1 cellular context compared by ENCODE assay signal in the genomic region with DNA sequence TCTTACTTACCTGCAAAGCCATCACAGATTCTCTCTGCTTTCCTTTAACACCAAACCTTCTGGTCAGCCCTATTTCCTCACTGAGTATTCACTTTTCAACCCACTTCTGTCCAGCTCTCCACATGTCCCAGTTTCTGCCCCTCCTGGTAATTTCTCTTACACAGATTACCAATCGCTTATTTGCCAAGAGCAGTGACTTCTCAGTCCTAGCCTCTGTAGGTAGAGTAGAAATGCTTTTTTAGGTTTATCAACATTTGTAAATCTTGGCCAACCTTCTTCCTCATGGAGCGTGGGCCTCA.
TF ChIP-seq lines count a peak whose summit lies in the region.

No MANE protein-coding gene starts in this region.

TF ChIP-seq in H1, 55 proteins besides CTCF, POLR2A, EP300 and RAD21:
- no peak for TF ChIP-seq CEBPB (IDR thresholded peaks at IDR 0.05; ENCODE audit: low read depth, low read length)
- no peak for TF ChIP-seq CTBP2 (IDR thresholded peaks at IDR 0.05; ENCODE audit: borderline replicate concordance, insufficient read depth, insufficient read length, low read length)
- no peak for TF ChIP-seq BRCA1 (IDR thresholded peaks at IDR 0.05; ENCODE audit: low read depth, low read length)
- no peak for TF ChIP-seq GABPA (IDR thresholded peaks at IDR 0.05; ENCODE audit: borderline replicate concordance, insufficient read depth, low read length)
- no peak for TF ChIP-seq TAF1 (IDR thresholded peaks at IDR 0.05; ENCODE audit: low read depth, low read length)
- TF ChIP-seq SUZ12 (IDR thresholded peaks at IDR 0.05; ENCODE audit: low read length), result no peak
- TF ChIP-seq SIX5 (IDR thresholded peaks at IDR 0.05; ENCODE audit: low read depth, low read length), result no peak
- TF ChIP-seq RFX5 (IDR thresholded peaks at IDR 0.05; ENCODE audit: borderline replicate concordance, low read depth, low read length), result no peak
- no peak for TF ChIP-seq NRF1 (IDR thresholded peaks at IDR 0.05; ENCODE audit: low read depth, low read length)
